ENCODE assay signal across 27 cellular contexts in genomic region chrX:137569470-137569891, GRCh38. TPM values are rescaled to one million over a fixed set of nuclear protein-coding genes. Genes with fewer than 3 reads are reported as not detected.
DNase-seq lines count a peak whose midpoint lies in the region; ATAC-seq and TF ChIP-seq lines count a peak whose summit lies in the region.
"Had no signal": no experiment of that assay in that cellular context is flagged by ENCODE, and none has a peak within 500 bp of the region (broad histone marks: within the 10 kb centered on the region; RNA-seq: fewer than 3 reads in every experiment).

No MANE protein-coding gene starts in this region.

- in situ Hi-C loops in G401 (cut with HindIII; ENCODE audit: low sequenced_read_pairs): no loop called here

- no peaks in the 10 kb centered on the region for H3K9me3 ChIP-seq in HUES64 (ENCODE audit: insufficient read depth, low read depth, low read length)
- H3K9me3 ChIP-seq: left ventricle myocardium inferior, psoas muscle had no signal

- H3K4me1 ChIP-seq in HUES64 (ENCODE audit: insufficient read depth, low read length): peaks cover 31% of the 10 kb centered on the region

- no peaks in the 10 kb centered on the region for H3K9me3 Mint-ChIP-seq in endothelial cell (ENCODE audit: unreplicated experiment)
- H3K9me3 Mint-ChIP-seq in nephron: peaks cover 13% of the 10 kb centered on the region
- H3K9me3 Mint-ChIP-seq in activated CD4-positive, alpha-beta memory T cell treated with anti-CD3 and anti-CD28 coated beads for 36 hours: no peaks in the 10 kb centered on the region
- H3K9me3 Mint-ChIP-seq: activated naive CD4-positive, alpha-beta T cell treated with anti-CD3 and anti-CD28 coated beads, Interleukin-2, amount 50 U/mL, for 24 hours had no signal

- H3K4me3 Mint-ChIP-seq in endothelial cell (ENCODE audit: unreplicated experiment) (peak overlapping the region; percentile 89), nephron (peak overlapping the region; percentile 76 to 83 (median 80))
- no peak overlapping the region for H3K4me3 Mint-ChIP-seq in activated CD4-positive, alpha-beta memory T cell treated with anti-CD3 and anti-CD28 coated beads for 36 hours
- H3K4me3 Mint-ChIP-seq: immature natural killer cell had no signal

- no peak for ATAC-seq in esophagus mucosa
- ATAC-seq: psoas muscle had no signal

- DNase-seq in G401 (ENCODE audit: low spot score): peak; percentile 33
- no peak for DNase-seq in endothelial cell (ENCODE audit: low spot score)
- no peak for DNase-seq in kidney tubule cell (ENCODE audit: low spot score)
- no peak for DNase-seq in activated CD4-positive, alpha-beta memory T cell treated with anti-CD3 and anti-CD28 coated beads for 36 hours
- no peak for DNase-seq in activated T-cell treated with anti-CD3 and anti-CD28 coated beads, Interleukin-2, amount 50 U/mL, for 1 hour
- DNase-seq: activated CD4-positive, alpha-beta T cell treated with anti-CD3 and anti-CD28 coated beads for 1 hour; activated T-cell treated with anti-CD3 and anti-CD28 coated beads, Interleukin-2, amount 50 U/mL, for 48 hours; aorta; EL; immature natural killer cell; left ventricle myocardium inferior; NCI-H524 treated with DMSO at 0.1 percent for 48 hours; psoas muscle; stimulated activated CD4-positive, alpha-beta T cell treated with anti-CD3 and anti-CD28 coated beads, Interleukin-2, amount 100 ng/mL, for 48 hours; stimulated activated naive CD4-positive, alpha-beta T cell had no signal

- H3K27ac Mint-ChIP-seq in endothelial cell (ENCODE audit: unreplicated experiment): no peak overlapping the region
- no peak overlapping the region for H3K27ac Mint-ChIP-seq in nephron
- H3K27ac Mint-ChIP-seq in activated CD4-positive, alpha-beta memory T cell treated with anti-CD3 and anti-CD28 coated beads for 36 hours: no peak overlapping the region
- H3K27ac Mint-ChIP-seq: activated naive CD4-positive, alpha-beta T cell treated with anti-CD3 and anti-CD28 coated beads, Interleukin-2, amount 50 U/mL, for 24 hours; immature natural killer cell had no signal

- H3K27me3 ChIP-seq in HUES64 (ENCODE audit: insufficient read depth, low read length): peaks cover 18% of the 10 kb centered on the region; the same call in 1 of the 2 replicates

- CTCF ChIA-PET in activated CD4-positive, alpha-beta memory T cell treated with anti-CD3 and anti-CD28 coated beads for 36 hours (lab: Charles Lee): no interaction called here

- peaks cover 7% of the 10 kb centered on the region for H3K4me1 Mint-ChIP-seq in endothelial cell (ENCODE audit: unreplicated experiment)
- H3K4me1 Mint-ChIP-seq in nephron: peaks cover 9% of the 10 kb centered on the region
- peaks cover 17% of the 10 kb centered on the region for H3K4me1 Mint-ChIP-seq in activated CD4-positive, alpha-beta memory T cell treated with anti-CD3 and anti-CD28 coated beads for 36 hours (ENCODE audit: low read depth)

- WGBS in HUES64: under 1% methylated on average over 14 of the region's 16 CpGs

- H3K36me3 ChIP-seq in HUES64 (ENCODE audit: insufficient read depth, low read length): peaks cover 43% of the 10 kb centered on the region
- H3K36me3 ChIP-seq: left ventricle myocardium inferior had no signal

- H3K4me3 ChIP-seq in HUES64 (ENCODE audit: low read length): peak overlapping the region; percentile 84
- H3K4me3 ChIP-seq: GM23248, left ventricle myocardium inferior, psoas muscle, skin epidermis had no signal

- intact Hi-C loops in activated CD4-positive, alpha-beta memory T cell treated with anti-CD3 and anti-CD28 coated beads for 36 hours (cut with micrococcal nuclease): loop anchor here (5.0 kb wide), 1 partner anchor 142 kb away; no protein-coding TSS in a partner anchor

- POLR2A ChIA-PET in activated CD4-positive, alpha-beta memory T cell treated with anti-CD3 and anti-CD28 coated beads for 36 hours (lab: Charles Lee): no interaction called here

- peak overlapping the region; percentile 73 for H3K9ac ChIP-seq in HUES64 (ENCODE audit: low read depth, low read length)
- H3K9ac ChIP-seq: GM23248 had no signal

- no peaks in the 10 kb centered on the region for H3K36me3 Mint-ChIP-seq in endothelial cell (ENCODE audit: low read depth, unreplicated experiment)
- H3K36me3 Mint-ChIP-seq in nephron (ENCODE audit: low read depth): no peaks in the 10 kb centered on the region
- H3K36me3 Mint-ChIP-seq in activated CD4-positive, alpha-beta memory T cell treated with anti-CD3 and anti-CD28 coated beads for 36 hours: no peaks in the 10 kb centered on the region
- H3K36me3 Mint-ChIP-seq: IgD-negative memory B cell had no signal

- no peak for TF ChIP-seq CTCF in endothelial cell (IDR thresholded peaks at IDR 0.05; ENCODE audit: unreplicated experiment)
- TF ChIP-seq CTCF in nephron (IDR thresholded peaks at IDR 0.05; ENCODE audit: unreplicated experiment in 3 of 3): no peak

- peak overlapping the region; percentile 55; the same call in 1 of the 2 replicates for H3K27ac ChIP-seq in HUES64 (ENCODE audit: low read depth, low read length)
- H3K27ac ChIP-seq: C4-2B, GM23248, left ventricle myocardium inferior, psoas muscle, skin epidermis had no signal

- H3K27me3 Mint-ChIP-seq in endothelial cell (ENCODE audit: unreplicated experiment) (peaks cover 13% of the 10 kb centered on the region), nephron (ENCODE audit: low read depth) (peaks cover 96% of the 10 kb centered on the region)
- peaks cover 49% of the 10 kb centered on the region for H3K27me3 Mint-ChIP-seq in activated CD4-positive, alpha-beta memory T cell treated with anti-CD3 and anti-CD28 coated beads for 36 hours

RNA-seq across cellular contexts. Expression of gene ZIC3, which starts 3.6 kb away (rescaled TPM):
- not detected in 2 replicates for total RNA-seq in G401 (2014; rRNA removed; shearing (Covaris generic))
- 56.5 TPM for polyA plus RNA-seq in HUES64 (2013, experiment 1 of 2)
- polyA plus RNA-seq in HUES64 (2013, experiment 2 of 2): 56.5 TPM
- total RNA-seq in endothelial cell (ENCODE audit: unreplicated experiment) (4.6 TPM), esophagus mucosa (not detected)
- total RNA-seq in activated CD4-positive, alpha-beta memory T cell treated with anti-CD3 and anti-CD28 coated beads for 36 hours: not detected
- total RNA-seq: activated CD8-positive, alpha-beta memory T cell treated with anti-CD3 and anti-CD28 coated beads for 36 hours; aorta; chondrocyte; fibroblast of lung; GM23248; left ventricle myocardium inferior; M059J; psoas muscle had no signal
- polyA plus RNA-seq: fibroblast of lung, GM23248, IgD-negative memory B cell, immature natural killer cell, psoas muscle had no signal
